11 cellular contexts compared by ENCODE assay signal in the genomic region with DNA sequence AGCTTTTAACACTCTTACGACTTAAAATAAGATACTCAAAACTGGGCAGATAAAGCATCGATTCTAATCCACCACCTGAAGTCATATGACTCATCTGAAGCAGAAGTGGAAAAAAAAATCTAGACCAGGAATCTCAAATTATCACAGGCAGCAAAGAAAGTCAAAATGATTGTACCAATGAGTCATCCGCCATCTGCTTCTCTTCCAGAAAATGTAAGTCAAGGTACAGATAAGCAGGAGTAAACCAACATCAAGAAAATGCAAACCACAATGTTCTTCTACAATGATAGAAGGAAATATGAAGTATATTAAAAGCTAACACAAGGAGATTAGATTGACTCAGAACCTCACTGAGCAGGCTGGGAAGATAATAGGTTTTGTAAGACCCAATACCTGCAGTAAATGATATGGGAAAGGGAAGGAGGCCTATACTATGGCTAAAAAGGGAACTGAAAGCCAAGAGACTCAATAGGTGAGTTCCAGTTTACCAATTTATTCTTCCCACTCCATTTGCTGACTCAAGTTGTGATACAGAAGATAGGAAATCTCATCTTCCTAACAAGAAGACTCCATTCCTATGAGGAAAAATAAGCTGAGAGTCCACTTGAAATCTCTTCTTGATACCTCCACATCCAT.
DNase-seq lines count a peak whose midpoint lies in the region; ATAC-seq, FAIRE-seq and TF ChIP-seq lines count a peak whose summit lies in the region.
"Had no signal": no experiment of that assay in that cellular context is flagged by ENCODE, and none has a peak within 500 bp of the region (broad histone marks: within the 10 kb centered on the region; RNA-seq: fewer than 3 reads in every experiment).

No MANE protein-coding gene starts in this region.

- peaks cover 0 to 9% of the 10 kb centered on the region in 2 donors for H3K36me3 Mint-ChIP-seq in activated naive CD4-positive, alpha-beta T cell treated with anti-CD3 and anti-CD28 coated beads, Interleukin-2, amount 50 U/mL, for 72 hours

- H3K27ac Mint-ChIP-seq in activated naive CD4-positive, alpha-beta T cell treated with anti-CD3 and anti-CD28 coated beads, Interleukin-2, amount 50 U/mL, for 72 hours, result peak overlapping the region in 1 of 2 donors; percentile 18

- no peaks in the 10 kb centered on the region for H3K36me3 ChIP-seq in MG63
- H3K36me3 ChIP-seq: ascending aorta, WERI-Rb-1 had no signal

- ATAC-seq in activated naive CD4-positive, alpha-beta T cell treated with anti-CD3 and anti-CD28 coated beads, Interleukin-2, amount 50 U/mL, for 72 hours, result peak; percentile 33 to 45
- ATAC-seq in SK-N-SH treated with all-trans-retinoic acid at 6 μM for 48 hours (peak; percentile 43), esophagus mucosa (peak; percentile 14), HG03378 (IDR thresholded peaks at IDR 0.05; ENCODE audit: unreplicated experiment) (no peak)

- no peak for DNase-seq in activated naive CD4-positive, alpha-beta T cell treated with anti-CD3 and anti-CD28 coated beads, Interleukin-2, amount 50 U/mL, for 72 hours (ENCODE audit: low spot score in 2 of 2)
- no peak for DNase-seq in activated naive CD4-positive, alpha-beta T cell treated with Interleukin-2 at 50 U/mL for 16 hours
- peak; percentile 58 for DNase-seq in urothelium cell line (ENCODE audit: low spot score)
- no peak for DNase-seq in MG63
- DNase-seq in RPMI8226, result no peak
- DNase-seq: MM.1S, WERI-Rb-1 had no signal

- no peaks in the 10 kb centered on the region for H3K9me3 Mint-ChIP-seq in activated naive CD4-positive, alpha-beta T cell treated with anti-CD3 and anti-CD28 coated beads, Interleukin-2, amount 50 U/mL, for 72 hours

- no peaks in the 10 kb centered on the region for H3K9me3 ChIP-seq in MG63
- H3K9me3 ChIP-seq: ascending aorta had no signal

- no peaks in the 10 kb centered on the region for H3K27me3 ChIP-seq in MG63
- H3K27me3 ChIP-seq: ascending aorta had no signal

- H3K4me3 ChIP-seq in MG63, result no peak overlapping the region
- H3K4me3 ChIP-seq: ascending aorta had no signal

- FAIRE-seq in urothelium cell line (lab: Jason Lieb, UNC), result peak; percentile 55

TF ChIP-seq in SK-N-SH treated with all-trans-retinoic acid at 6 μM for 48 hours, 23 proteins besides CTCF, POLR2A, EP300 and RAD21:
- no peak for TF ChIP-seq CSDC2 (CRISPR knock-in tag; IDR thresholded peaks at IDR 0.05)
- TF ChIP-seq ZC3H10 (CRISPR knock-in tag; IDR thresholded peaks at IDR 0.05), result no peak
- no peak for TF ChIP-seq ZNF565 (CRISPR knock-in tag; conservative IDR thresholded peaks at IDR 0.05; ENCODE audit: low read depth)
- TF ChIP-seq SNAI2 (CRISPR knock-in tag; IDR thresholded peaks at IDR 0.05), result no peak
- TF ChIP-seq ISL1 (CRISPR knock-in tag; IDR thresholded peaks at IDR 0.05), result peak; percentile 79
- no peak for TF ChIP-seq ESRRG (CRISPR knock-in tag; IDR thresholded peaks at IDR 0.05)
- 0 out of 2 replicates have a peak, but pooled peaks have one; percentile 15 for TF ChIP-seq TOX (CRISPR knock-in tag; IDR thresholded peaks at IDR 0.05; ENCODE audit: borderline replicate concordance)
- TF ChIP-seq, protein P1, sequence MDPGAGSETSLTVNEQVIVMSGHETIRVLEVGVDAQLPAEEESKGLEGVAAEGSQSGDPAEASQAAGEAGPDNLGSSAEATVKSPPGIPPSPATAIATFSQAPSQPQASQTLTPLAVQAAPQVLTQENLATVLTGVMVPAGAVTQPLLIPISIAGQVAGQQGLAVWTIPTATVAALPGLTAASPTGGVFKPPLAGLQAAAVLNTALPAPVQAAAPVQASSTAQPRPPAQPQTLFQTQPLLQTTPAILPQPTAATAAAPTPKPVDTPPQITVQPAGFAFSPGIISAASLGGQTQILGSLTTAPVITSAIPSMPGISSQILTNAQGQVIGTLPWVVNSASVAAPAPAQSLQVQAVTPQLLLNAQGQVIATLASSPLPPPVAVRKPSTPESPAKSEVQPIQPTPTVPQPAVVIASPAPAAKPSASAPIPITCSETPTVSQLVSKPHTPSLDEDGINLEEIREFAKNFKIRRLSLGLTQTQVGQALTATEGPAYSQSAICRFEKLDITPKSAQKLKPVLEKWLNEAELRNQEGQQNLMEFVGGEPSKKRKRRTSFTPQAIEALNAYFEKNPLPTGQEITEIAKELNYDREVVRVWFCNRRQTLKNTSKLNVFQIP (CRISPR knock-in tag; IDR thresholded peaks at IDR 0.05; ENCODE audit: borderline replicate concordance, low read depth), result no peak
- TF ChIP-seq, protein P2, sequence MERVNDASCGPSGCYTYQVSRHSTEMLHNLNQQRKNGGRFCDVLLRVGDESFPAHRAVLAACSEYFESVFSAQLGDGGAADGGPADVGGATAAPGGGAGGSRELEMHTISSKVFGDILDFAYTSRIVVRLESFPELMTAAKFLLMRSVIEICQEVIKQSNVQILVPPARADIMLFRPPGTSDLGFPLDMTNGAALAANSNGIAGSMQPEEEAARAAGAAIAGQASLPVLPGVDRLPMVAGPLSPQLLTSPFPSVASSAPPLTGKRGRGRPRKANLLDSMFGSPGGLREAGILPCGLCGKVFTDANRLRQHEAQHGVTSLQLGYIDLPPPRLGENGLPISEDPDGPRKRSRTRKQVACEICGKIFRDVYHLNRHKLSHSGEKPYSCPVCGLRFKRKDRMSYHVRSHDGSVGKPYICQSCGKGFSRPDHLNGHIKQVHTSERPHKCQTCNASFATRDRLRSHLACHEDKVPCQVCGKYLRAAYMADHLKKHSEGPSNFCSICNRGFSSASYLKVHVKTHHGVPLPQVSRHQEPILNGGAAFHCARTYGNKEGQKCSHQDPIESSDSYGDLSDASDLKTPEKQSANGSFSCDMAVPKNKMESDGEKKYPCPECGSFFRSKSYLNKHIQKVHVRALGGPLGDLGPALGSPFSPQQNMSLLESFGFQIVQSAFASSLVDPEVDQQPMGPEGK (CRISPR knock-in tag; IDR thresholded peaks at IDR 0.05; ENCODE audit: borderline replicate concordance), result 0 out of 2 replicates have a peak, but pooled peaks have one; percentile 21
- TF ChIP-seq, protein P3, sequence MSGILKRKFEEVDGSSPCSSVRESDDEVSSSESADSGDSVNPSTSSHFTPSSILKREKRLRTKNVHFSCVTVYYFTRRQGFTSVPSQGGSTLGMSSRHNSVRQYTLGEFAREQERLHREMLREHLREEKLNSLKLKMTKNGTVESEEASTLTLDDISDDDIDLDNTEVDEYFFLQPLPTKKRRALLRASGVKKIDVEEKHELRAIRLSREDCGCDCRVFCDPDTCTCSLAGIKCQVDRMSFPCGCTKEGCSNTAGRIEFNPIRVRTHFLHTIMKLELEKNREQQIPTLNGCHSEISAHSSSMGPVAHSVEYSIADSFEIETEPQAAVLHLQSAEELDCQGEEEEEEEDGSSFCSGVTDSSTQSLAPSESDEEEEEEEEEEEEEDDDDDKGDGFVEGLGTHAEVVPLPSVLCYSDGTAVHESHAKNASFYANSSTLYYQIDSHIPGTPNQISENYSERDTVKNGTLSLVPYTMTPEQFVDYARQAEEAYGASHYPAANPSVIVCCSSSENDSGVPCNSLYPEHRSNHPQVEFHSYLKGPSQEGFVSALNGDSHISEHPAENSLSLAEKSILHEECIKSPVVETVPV (CRISPR knock-in tag; IDR thresholded peaks at IDR 0.05), result no peak
- TF ChIP-seq ZNF8 (CRISPR knock-in tag; IDR thresholded peaks at IDR 0.05), result peak; percentile 19; the same call in 1 of the 2 replicates
- TF ChIP-seq, protein P4, sequence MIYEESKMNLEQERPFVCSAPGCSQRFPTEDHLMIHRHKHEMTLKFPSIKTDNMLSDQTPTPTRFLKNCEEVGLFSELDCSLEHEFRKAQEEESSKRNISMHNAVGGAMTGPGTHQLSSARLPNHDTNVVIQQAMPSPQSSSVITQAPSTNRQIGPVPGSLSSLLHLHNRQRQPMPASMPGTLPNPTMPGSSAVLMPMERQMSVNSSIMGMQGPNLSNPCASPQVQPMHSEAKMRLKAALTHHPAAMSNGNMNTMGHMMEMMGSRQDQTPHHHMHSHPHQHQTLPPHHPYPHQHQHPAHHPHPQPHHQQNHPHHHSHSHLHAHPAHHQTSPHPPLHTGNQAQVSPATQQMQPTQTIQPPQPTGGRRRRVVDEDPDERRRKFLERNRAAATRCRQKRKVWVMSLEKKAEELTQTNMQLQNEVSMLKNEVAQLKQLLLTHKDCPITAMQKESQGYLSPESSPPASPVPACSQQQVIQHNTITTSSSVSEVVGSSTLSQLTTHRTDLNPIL (CRISPR knock-in tag; IDR thresholded peaks at IDR 0.05; ENCODE audit: low read depth), result no peak
- TF ChIP-seq OSR1 (CRISPR knock-in tag; IDR thresholded peaks at IDR 0.05), result no peak
